In genomic region chr22:46070722-46071450, GRCh38 we compare ENCODE assay signal across 8 cellular contexts.
A peak's percentile ranks its signal among the peaks of the same experiment; 100 is the strongest.
DNase-seq lines count a peak whose midpoint lies in the region; ATAC-seq and TF ChIP-seq lines count a peak whose summit lies in the region.

No MANE protein-coding gene starts in this region.

- H3K27me3 Mint-ChIP-seq in activated naive CD4-positive, alpha-beta T cell treated with anti-CD3 and anti-CD28 coated beads, Interleukin-2, amount 50 U/mL, for 24 hours: no peaks in the 10 kb centered on the region
- peaks cover 17% of the 10 kb centered on the region for H3K27me3 Mint-ChIP-seq in endothelial cell (ENCODE audit: unreplicated experiment)

- no peak overlapping the region for H4K12ac ChIP-seq in trophoblast cell (ENCODE audit: low read depth, low read length)

- H2AFZ ChIP-seq in OCI-LY7 (ENCODE audit: low read length): peak overlapping the region; percentile 46; the same call in 1 of the 2 replicates
- H2AFZ ChIP-seq in trophoblast cell (ENCODE audit: insufficient read depth, low read length, poor library complexity): no peak overlapping the region

- H4K8ac ChIP-seq in trophoblast cell (ENCODE audit: low read depth, low read length): no peak overlapping the region

- POLR2A ChIA-PET in OCI-LY7 (lab: Charles Lee): interaction anchor here (1.4 kb wide), 1 partner anchor 18 kb away, joined by 3 read pairs; no protein-coding TSS in a partner anchor

- H4K91ac ChIP-seq in trophoblast cell (ENCODE audit: low read depth, low read length): no peak overlapping the region

- H3K36me3 Mint-ChIP-seq in activated naive CD4-positive, alpha-beta T cell treated with anti-CD3 and anti-CD28 coated beads, Interleukin-2, amount 50 U/mL, for 24 hours: no peaks in the 10 kb centered on the region
- H3K36me3 Mint-ChIP-seq in endothelial cell (ENCODE audit: low read depth, unreplicated experiment): no peaks in the 10 kb centered on the region

- H3K23ac ChIP-seq in trophoblast cell (ENCODE audit: low read length): no peak overlapping the region

- no peak overlapping the region for H2BK12ac ChIP-seq in trophoblast cell (ENCODE audit: low read length)

- H3K9me3 ChIP-seq in BLaER1 treated with 17β-estradiol and CSF1 and Interleukin-3, amounts not matched to agents 10 nM and 100 nM (replicated peaks in 1 of 11): no peaks in the 10 kb centered on the region
- H3K9me3 ChIP-seq in OCI-LY7 (ENCODE audit: low read length): no peaks in the 10 kb centered on the region
- H3K9me3 ChIP-seq in trophoblast cell (ENCODE audit: insufficient read depth, low read depth, low read length): peaks cover 2% of the 10 kb centered on the region

- H3K79me2 ChIP-seq in OCI-LY7 (ENCODE audit: insufficient read depth, low read depth, low read length): no peaks in the 10 kb centered on the region
- H3K79me2 ChIP-seq in trophoblast cell (ENCODE audit: control insufficient read depth, insufficient read depth, low read length, poor library complexity): no peaks in the 10 kb centered on the region

- no peak overlapping the region for H3K14ac ChIP-seq in trophoblast cell (ENCODE audit: low read length)

- H2AK5ac ChIP-seq in trophoblast cell (ENCODE audit: low read length): no peak overlapping the region

- H2BK5ac ChIP-seq in trophoblast cell (ENCODE audit: low read depth, low read length, poor library complexity): no peak overlapping the region

- H2BK120ac ChIP-seq in trophoblast cell (ENCODE audit: insufficient read depth, low read length, poor library complexity): no peak overlapping the region

- no peak overlapping the region for H3K27ac Mint-ChIP-seq in activated naive CD4-positive, alpha-beta T cell treated with anti-CD3 and anti-CD28 coated beads, Interleukin-2, amount 50 U/mL, for 24 hours
- H3K27ac Mint-ChIP-seq in endothelial cell (ENCODE audit: unreplicated experiment): no peak overlapping the region

- H3K27ac ChIP-seq in BLaER1 treated with 17β-estradiol and CSF1 and Interleukin-3, amounts not matched to agents 10 nM and 100 nM: peak overlapping the region; percentile 70 to 96 (median 92)
- H3K27ac ChIP-seq in OCI-LY7 (ENCODE audit: low read depth, low read length, poor library complexity, severe bottlenecking): peak overlapping the region; percentile 23
- H3K27ac ChIP-seq in trophoblast cell (ENCODE audit: low read depth, low read length): no peak overlapping the region

- CTCF ChIA-PET in OCI-LY7 (lab: Charles Lee; ENCODE audit: unreplicated experiment): no interaction called here

- ATAC-seq in GM21423 (IDR thresholded peaks at IDR 0.05; ENCODE audit: unreplicated experiment): peak; percentile 34
- ATAC-seq in left cardiac atrium: peak; percentile 39 to 52
- ATAC-seq in GM21717 (IDR thresholded peaks at IDR 0.05; ENCODE audit: unreplicated experiment): no peak

- peak overlapping the region; percentile 82 to 94 (median 87) for H3K9ac ChIP-seq in BLaER1 treated with 17β-estradiol and CSF1 and Interleukin-3, amounts not matched to agents 10 nM and 100 nM
- H3K9ac ChIP-seq in trophoblast cell (ENCODE audit: low read length): no peak overlapping the region

- H3K79me1 ChIP-seq in trophoblast cell (ENCODE audit: low read length): no peaks in the 10 kb centered on the region

- no peak overlapping the region for H3K4ac ChIP-seq in trophoblast cell (ENCODE audit: low read depth, low read length)

- WGBS in trophoblast cell (ENCODE audit: extremely low coverage, insufficient coverage, insufficient read length): no CpG with 5 or more reads among the region's 125 CpGs

- H3K9me2 ChIP-seq in OCI-LY7 (ENCODE audit: insufficient read depth, low read length): no peaks in the 10 kb centered on the region

- peaks cover 94 to 100% (median 100%) of the 10 kb centered on the region in 11 experiments for H3K27me3 ChIP-seq in BLaER1 treated with 17β-estradiol and CSF1 and Interleukin-3, amounts not matched to agents 10 nM and 100 nM
- peaks cover 48% of the 10 kb centered on the region for H3K27me3 ChIP-seq in trophoblast cell (ENCODE audit: insufficient read depth, low read length)

- DNase-seq in OCI-LY7 (ENCODE audit: low spot score) (peak; percentile 44), left cardiac atrium (peak; percentile 66), trophoblast cell (peak in 1 of 2 donors; percentile 27), endothelial cell (ENCODE audit: low spot score) (no peak)

- BruUV-seq in OCI-LY7 (replicated peaks; lab: Mats Ljungman, UMichigan): no TSS peak

- H3K4me1 ChIP-seq in BLaER1 treated with 17β-estradiol and CSF1 and Interleukin-3, amounts not matched to agents 10 nM and 100 nM: peaks cover 39 to 71% (median 53%) of the 10 kb centered on the region in 10 experiments
- H3K4me1 ChIP-seq in OCI-LY7 (ENCODE audit: insufficient read depth, low read length, poor library complexity, severe bottlenecking) (peaks cover 38% of the 10 kb centered on the region), trophoblast cell (ENCODE audit: control insufficient read depth in 1 of 2, insufficient read depth in 2 of 2, low read length in 2 of 2) (peaks cover 4 to 5% of the 10 kb centered on the region in 2 experiments)

- peak overlapping the region; percentile 64 to 84 (median 76) for H3K4me3 ChIP-seq in BLaER1 treated with 17β-estradiol and CSF1 and Interleukin-3, amounts not matched to agents 10 nM and 100 nM
- H3K4me3 ChIP-seq in OCI-LY7 (ENCODE audit: low read depth, low read length, poor library complexity, severe bottlenecking): peak overlapping the region; percentile 66
- peak overlapping the region; percentile 70 for H3K4me3 ChIP-seq in trophoblast cell (ENCODE audit: low read depth, low read length)

- H3K4me2 ChIP-seq in BLaER1 treated with 17β-estradiol and CSF1 and Interleukin-3, amounts not matched to agents 10 nM and 100 nM: peak overlapping the region; percentile 80 to 94 (median 92)
- peak overlapping the region; percentile 76 for H3K4me2 ChIP-seq in OCI-LY7 (ENCODE audit: low read length)
- peak overlapping the region; percentile 92 for H3K4me2 ChIP-seq in trophoblast cell (ENCODE audit: low read length)

- H3K4me3 Mint-ChIP-seq in activated naive CD4-positive, alpha-beta T cell treated with anti-CD3 and anti-CD28 coated beads, Interleukin-2, amount 50 U/mL, for 24 hours: peak overlapping the region; percentile 87
- H3K4me3 Mint-ChIP-seq in endothelial cell (ENCODE audit: unreplicated experiment): no peak overlapping the region

- intact Hi-C loops in OCI-LY7 (cut with micrococcal nuclease; ENCODE audit: unreplicated experiment): loop anchor here (2.0 to 10.0 kb wide), 3 partner anchors 14 to 56 kb away; no protein-coding TSS in a partner anchor
- intact Hi-C loops in left cardiac atrium (cut with DNase I): loop anchor here in 1 of 2 donors (5.0 kb wide), 1 partner anchor 64 kb away; no protein-coding TSS in a partner anchor

- H4K20me1 ChIP-seq in BLaER1 treated with 17β-estradiol and CSF1 and Interleukin-3, amounts not matched to agents 10 nM and 100 nM: peaks cover 22 to 59% (median 40%) of the 10 kb centered on the region in 11 experiments; a peak in 20 of 22 replicates
- H4K20me1 ChIP-seq in OCI-LY7 (ENCODE audit: insufficient read depth, low read length): no peaks in the 10 kb centered on the region

- no peaks in the 10 kb centered on the region for H3K9me3 Mint-ChIP-seq in activated naive CD4-positive, alpha-beta T cell treated with anti-CD3 and anti-CD28 coated beads, Interleukin-2, amount 50 U/mL, for 24 hours
- no peaks in the 10 kb centered on the region for H3K9me3 Mint-ChIP-seq in endothelial cell (ENCODE audit: unreplicated experiment)

- no peak overlapping the region for H3K18ac ChIP-seq in trophoblast cell (ENCODE audit: low read length)

- no peak for TF ChIP-seq CTCF in OCI-LY7 (conservative IDR thresholded peaks at IDR 0.05; ENCODE audit: low read length)
- TF ChIP-seq CTCF in endothelial cell (IDR thresholded peaks at IDR 0.05; ENCODE audit: unreplicated experiment): no peak

- H3K4me1 Mint-ChIP-seq in activated naive CD4-positive, alpha-beta T cell treated with anti-CD3 and anti-CD28 coated beads, Interleukin-2, amount 50 U/mL, for 24 hours: peaks cover 57% of the 10 kb centered on the region
- H3K4me1 Mint-ChIP-seq in endothelial cell (ENCODE audit: unreplicated experiment): peaks cover 2% of the 10 kb centered on the region

- H3K36me3 ChIP-seq in BLaER1 treated with 17β-estradiol and CSF1 and Interleukin-3, amounts not matched to agents 10 nM and 100 nM: peaks cover 0 to 6% (median 2%) of the 10 kb centered on the region in 11 experiments; a peak in 6 of 22 replicates
- no peaks in the 10 kb centered on the region for H3K36me3 ChIP-seq in OCI-LY7 (ENCODE audit: insufficient read depth, low read length)
- H3K36me3 ChIP-seq in trophoblast cell (ENCODE audit: control insufficient read depth in 1 of 2, insufficient read depth in 2 of 2, low read length in 2 of 2): no peaks in the 10 kb centered on the region
